Comparison of ENCODE assay signal across 18 cellular contexts in the genomic region with DNA sequence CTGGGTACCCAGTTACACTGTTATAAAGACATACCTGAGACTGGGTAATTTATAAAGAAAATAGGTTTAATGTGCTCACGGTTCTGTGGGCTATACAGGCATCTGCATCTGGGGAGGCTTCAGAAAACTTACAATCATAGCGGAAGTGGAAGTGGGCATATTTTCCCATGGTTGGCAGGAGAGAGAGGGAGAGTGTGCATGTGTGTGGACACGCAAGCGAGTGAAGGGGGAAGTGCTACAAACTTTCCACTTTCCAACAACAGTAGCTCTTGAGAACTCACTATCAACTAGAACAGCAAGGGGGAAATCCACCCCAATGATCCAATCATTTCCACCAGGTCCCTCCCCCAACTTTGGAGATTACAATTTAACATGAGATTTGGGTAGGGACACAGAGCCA.
DNase-seq lines count a peak whose midpoint lies in the region; ATAC-seq and TF ChIP-seq lines count a peak whose summit lies in the region.
"Had no signal": no experiment of that assay in that cellular context is flagged by ENCODE, and none has a peak within 500 bp of the region (broad histone marks: within the 10 kb centered on the region; RNA-seq: fewer than 3 reads in every experiment).

No MANE protein-coding gene starts in this region.

- peaks cover 32% of the 10 kb centered on the region for H3K4me1 Mint-ChIP-seq in activated T-cell treated with anti-CD3 and anti-CD28 coated beads, Interleukin-2, amount 50 U/mL, for 24 hours (ENCODE audit: low read depth)
- peaks cover 40% of the 10 kb centered on the region for H3K4me1 Mint-ChIP-seq in central memory CD8-positive, alpha-beta T cell
- peaks cover 14 to 35% of the 10 kb centered on the region in 2 donors for H3K4me1 Mint-ChIP-seq in stimulated activated naive B cell treated with anti-CD40 and anti-IgM and Interleukin-4, amounts not matched to agents 10 μg/mL and 1 μg/mL and 100 μg/mL, for 72 hours

- TF ChIP-seq POLR2A in NB4 (IDR thresholded peaks at IDR 0.05; ENCODE audit: extremely low read depth, insufficient read length) = no peak

- H3K27me3 Mint-ChIP-seq in activated T-cell treated with anti-CD3 and anti-CD28 coated beads, Interleukin-2, amount 50 U/mL, for 24 hours = no peaks in the 10 kb centered on the region
- H3K27me3 Mint-ChIP-seq in central memory CD8-positive, alpha-beta T cell = no peaks in the 10 kb centered on the region
- no peaks in the 10 kb centered on the region for H3K27me3 Mint-ChIP-seq in stimulated activated naive B cell treated with anti-CD40 and anti-IgM and Interleukin-4, amounts not matched to agents 10 μg/mL and 1 μg/mL and 100 μg/mL, for 72 hours

- no peak for ATAC-seq in central memory CD8-positive, alpha-beta T cell (replicated peaks; ENCODE audit: extremely low read depth, poor library complexity, severe bottlenecking)
- ATAC-seq in stimulated activated naive B cell treated with anti-CD40 and anti-IgM and Interleukin-4, amounts not matched to agents 10 μg/mL and 1 μg/mL and 100 μg/mL, for 72 hours (replicated peaks) = peak; percentile 86 to 91
- ATAC-seq in GM18498 (IDR thresholded peaks at IDR 0.05; ENCODE audit: unreplicated experiment) = no peak

- no peaks in the 10 kb centered on the region for H3K9me3 Mint-ChIP-seq in activated T-cell treated with anti-CD3 and anti-CD28 coated beads, Interleukin-2, amount 50 U/mL, for 24 hours
- H3K9me3 Mint-ChIP-seq in central memory CD8-positive, alpha-beta T cell = no peaks in the 10 kb centered on the region
- H3K9me3 Mint-ChIP-seq in stimulated activated naive B cell treated with anti-CD40 and anti-IgM and Interleukin-4, amounts not matched to agents 10 μg/mL and 1 μg/mL and 100 μg/mL, for 72 hours = peaks cover 5 to 8% of the 10 kb centered on the region in 2 donors
- H3K9me3 Mint-ChIP-seq: immature natural killer cell had no signal

- no peak overlapping the region for H3K4me3 Mint-ChIP-seq in activated T-cell treated with anti-CD3 and anti-CD28 coated beads, Interleukin-2, amount 50 U/mL, for 24 hours
- H3K4me3 Mint-ChIP-seq in central memory CD8-positive, alpha-beta T cell = no peak overlapping the region
- no peak overlapping the region for H3K4me3 Mint-ChIP-seq in stimulated activated naive B cell treated with anti-CD40 and anti-IgM and Interleukin-4, amounts not matched to agents 10 μg/mL and 1 μg/mL and 100 μg/mL, for 72 hours
- H3K4me3 Mint-ChIP-seq: immature natural killer cell had no signal

- DNase-seq in activated T-cell treated with anti-CD3 and anti-CD28 coated beads, Interleukin-2, amount 50 U/mL, for 24 hours = no peak
- no peak for DNase-seq in activated T-cell treated with anti-CD3 and anti-CD28 coated beads, Interleukin-2, amount 50 U/mL, for 1 hour
- DNase-seq in NB4 (ENCODE audit: low read depth) = peak; percentile 20
- no peak for DNase-seq in central memory CD8-positive, alpha-beta T cell (ENCODE audit: low spot score in 2 of 2)
- peak; percentile 23 for DNase-seq in stimulated activated naive B cell treated with anti-CD40 and anti-IgM and Interleukin-4, amounts not matched to agents 10 μg/mL and 1 μg/mL and 100 μg/mL, for 72 hours
- DNase-seq in SHP77 (lab: John Stamatoyannopoulos, UW) = no peak
- DNase-seq in foreskin fibroblast = no peak
- DNase-seq: activated CD4-positive, alpha-beta T cell treated with anti-CD3 and anti-CD28 coated beads, Interleukin-2, amount 50 U/mL, for 1 hour; activated CD8-positive, alpha-beta memory T cell treated with anti-CD3 and anti-CD28 coated beads, Interleukin-2, amount 50 U/mL, for 4 hours; activated gamma-delta T cell treated with Interleukin-2 at 50 U/mL for 16 hours; dermis blood vessel endothelial cell; immature natural killer cell; NCI-H1048; NCI-H2081; SW 1271 had no signal

- H3K4me3 ChIP-seq in NB4 (ENCODE audit: low read depth, low read length) (no peak overlapping the region), foreskin fibroblast (ENCODE audit: low read depth in 1 of 2, low read length in 2 of 2) (no peak overlapping the region)
- H3K4me3 ChIP-seq: BLaER1, breast epithelium had no signal

- TF ChIP-seq CTCF in NB4 (IDR thresholded peaks at IDR 0.05; ENCODE audit: low read depth, low read length) (no peak), foreskin fibroblast (IDR thresholded peaks at IDR 0.05; ENCODE audit: low read depth, low read length) (no peak)

- peaks cover 68% of the 10 kb centered on the region for H3K36me3 Mint-ChIP-seq in activated T-cell treated with anti-CD3 and anti-CD28 coated beads, Interleukin-2, amount 50 U/mL, for 24 hours (ENCODE audit: low read depth)
- peaks cover 39% of the 10 kb centered on the region for H3K36me3 Mint-ChIP-seq in central memory CD8-positive, alpha-beta T cell (ENCODE audit: insufficient read depth)
- peaks cover 24 to 40% of the 10 kb centered on the region in 2 donors for H3K36me3 Mint-ChIP-seq in stimulated activated naive B cell treated with anti-CD40 and anti-IgM and Interleukin-4, amounts not matched to agents 10 μg/mL and 1 μg/mL and 100 μg/mL, for 72 hours

- H3K27ac Mint-ChIP-seq in activated T-cell treated with anti-CD3 and anti-CD28 coated beads, Interleukin-2, amount 50 U/mL, for 24 hours = peak overlapping the region; percentile 50
- H3K27ac Mint-ChIP-seq in central memory CD8-positive, alpha-beta T cell (ENCODE audit: low read depth) = peak overlapping the region; percentile 62
- H3K27ac Mint-ChIP-seq in stimulated activated naive B cell treated with anti-CD40 and anti-IgM and Interleukin-4, amounts not matched to agents 10 μg/mL and 1 μg/mL and 100 μg/mL, for 72 hours = peak overlapping the region; percentile 47

Comparison
In these comparisons a context has a peak if more than half of its experiments do, and no peak if none do; other contexts are left out.
1. DNase-seq: peak in NB4 (single experiment) and stimulated activated naive B cell treated with anti-CD40 and anti-IgM and Interleukin-4, amounts not matched to agents 10 μg/mL and 1 μg/mL and 100 μg/mL, for 72 hours (single experiment); none in activated T-cell treated with anti-CD3 and anti-CD28 coated beads, Interleukin-2, amount 50 U/mL, for 24 hours (single experiment), activated T-cell treated with anti-CD3 and anti-CD28 coated beads, Interleukin-2, amount 50 U/mL, for 1 hour (single experiment), central memory CD8-positive, alpha-beta T cell (0 of 2), SHP77 (0 of 2) and foreskin fibroblast (0 of 2).
2. ATAC-seq: peak in stimulated activated naive B cell treated with anti-CD40 and anti-IgM and Interleukin-4, amounts not matched to agents 10 μg/mL and 1 μg/mL and 100 μg/mL, for 72 hours (2 of 2); none in central memory CD8-positive, alpha-beta T cell (single experiment) and GM18498 (single experiment).
3. Peak in every context shown above with its lines, with median percentiles within 50 percentile points of each other: H3K27ac Mint-ChIP-seq.